ENCODE assay signal across 24 cellular contexts in the genomic region with DNA sequence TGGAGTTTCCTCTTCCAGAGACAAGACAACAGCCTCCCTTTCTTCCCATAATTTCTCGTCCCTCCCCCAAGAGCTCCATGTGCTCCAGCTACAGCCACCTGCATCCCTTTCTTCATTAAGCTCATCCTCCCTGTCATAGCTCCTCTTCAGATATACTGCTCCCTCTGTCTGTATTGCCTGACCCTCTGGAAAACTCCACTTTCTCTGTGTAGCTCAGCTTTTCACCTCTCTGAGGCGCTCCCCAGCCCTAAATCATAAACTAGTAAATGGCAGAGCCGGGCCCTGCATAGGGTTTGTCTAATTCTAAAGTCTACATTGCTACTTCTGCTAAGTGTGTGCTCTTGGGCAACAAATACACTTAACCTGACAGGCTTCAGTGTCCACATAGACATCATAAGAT.
"Had no signal": no experiment of that assay in that cellular context is flagged by ENCODE, and none has a peak within 500 bp of the region (broad histone marks: within the 10 kb centered on the region; RNA-seq: fewer than 3 reads in every experiment).

No MANE protein-coding gene starts in this region.

- H3K4me1 Mint-ChIP-seq: central memory CD8-positive, alpha-beta T cell; neural crest cell had no signal

- H3K4me2 ChIP-seq: hepatocyte had no signal

- H3K27ac Mint-ChIP-seq: activated CD8-positive, alpha-beta T cell treated with anti-CD3 and anti-CD28 coated beads, Interleukin-2, amount 10 ng/mL, durations not matched to agents 7 days and 5 days; activated naive CD8-positive, alpha-beta T cell; stimulated activated memory B cell treated with anti-CD40 and anti-IgM and Interleukin-4, amounts not matched to agents 10 μg/mL and 1 μg/mL and 100 μg/mL, for 72 hours; T-helper 2 cell treated with Interferon-gamma antibody and Interleukin-4, amounts not matched to agents 5 μg/mL and 100 μg/mL, for 36 hours had no signal

- FAIRE-seq: colon, frontal cortex, small intestine had no signal

- H3K27me3 Mint-ChIP-seq: activated naive CD8-positive, alpha-beta T cell; central memory CD8-positive, alpha-beta T cell had no signal

- H3K4me3 Mint-ChIP-seq: activated CD8-positive, alpha-beta T cell treated with anti-CD3 and anti-CD28 coated beads, Interleukin-2, amount 10 ng/mL, durations not matched to agents 7 days and 5 days; activated naive CD8-positive, alpha-beta T cell; central memory CD8-positive, alpha-beta T cell; neural crest cell; stimulated activated memory B cell treated with anti-CD40 and anti-IgM and Interleukin-4, amounts not matched to agents 10 μg/mL and 1 μg/mL and 100 μg/mL, for 72 hours; T-helper 2 cell treated with Interferon-gamma antibody and Interleukin-4, amounts not matched to agents 5 μg/mL and 100 μg/mL, for 36 hours had no signal

- H3K36me3 ChIP-seq: breast epithelium, esophagus muscularis mucosa, stomach, transverse colon, WERI-Rb-1 had no signal

- H3K9me3 Mint-ChIP-seq: central memory CD8-positive, alpha-beta T cell; neural crest cell; stimulated activated memory B cell treated with anti-CD40 and anti-IgM and Interleukin-4, amounts not matched to agents 10 μg/mL and 1 μg/mL and 100 μg/mL, for 72 hours; T-helper 2 cell treated with Interferon-gamma antibody and Interleukin-4, amounts not matched to agents 5 μg/mL and 100 μg/mL, for 36 hours had no signal

- H3K4me1 ChIP-seq: breast epithelium, esophagus muscularis mucosa, stomach, transverse colon had no signal

- H3K9me3 ChIP-seq: breast epithelium, esophagus muscularis mucosa, mucosa of descending colon, stomach, transverse colon had no signal

- DNase-seq: activated CD4-positive, alpha-beta T cell treated with anti-CD3 and anti-CD28 coated beads for 1 hour; activated CD4-positive, alpha-beta T cell treated with anti-CD3 and anti-CD28 coated beads, Interleukin-2, amount 50 U/mL, for 1 hour; activated CD8-positive, alpha-beta T cell treated with anti-CD3 and anti-CD28 coated beads, Interleukin-2, amount 10 ng/mL, durations not matched to agents 7 days and 5 days; effector memory CD4-positive, alpha-beta T cell; glutamatergic neuron; kidney glomerular epithelial cell; mesenchymal stem cell; mucosa of descending colon; small intestine; stimulated activated CD4-positive, alpha-beta T cell treated with anti-CD3 and anti-CD28 coated beads, Interleukin-2, amount 100 ng/mL, for 24 hours; stomach; transverse colon; WERI-Rb-1 had no signal

- H3K79me2 ChIP-seq: hepatocyte had no signal

- ATAC-seq: activated CD8-positive, alpha-beta T cell treated with anti-CD3 and anti-CD28 coated beads, Interleukin-2, amount 10 ng/mL, durations not matched to agents 7 days and 5 days; mucosa of descending colon; sciatic nerve; stimulated activated memory B cell treated with anti-CD40 and anti-IgM and Interleukin-4, amounts not matched to agents 10 μg/mL and 1 μg/mL and 100 μg/mL, for 72 hours had no signal

- H2AFZ ChIP-seq: hepatocyte had no signal

- H3K36me3 Mint-ChIP-seq: activated naive CD8-positive, alpha-beta T cell; stimulated activated memory B cell treated with anti-CD40 and anti-IgM and Interleukin-4, amounts not matched to agents 10 μg/mL and 1 μg/mL and 100 μg/mL, for 72 hours had no signal

- H3K27ac ChIP-seq: breast epithelium, esophagus muscularis mucosa, hepatocyte, stomach, transverse colon, WERI-Rb-1 had no signal

- H3K27me3 ChIP-seq: breast epithelium, esophagus muscularis mucosa, hepatocyte, stomach, transverse colon had no signal

- H3K4me3 ChIP-seq: breast epithelium, esophagus muscularis mucosa, hepatocyte, mucosa of descending colon, stomach, transverse colon had no signal
